ENCODE assay signal across 37 cellular contexts in the genomic region with DNA sequence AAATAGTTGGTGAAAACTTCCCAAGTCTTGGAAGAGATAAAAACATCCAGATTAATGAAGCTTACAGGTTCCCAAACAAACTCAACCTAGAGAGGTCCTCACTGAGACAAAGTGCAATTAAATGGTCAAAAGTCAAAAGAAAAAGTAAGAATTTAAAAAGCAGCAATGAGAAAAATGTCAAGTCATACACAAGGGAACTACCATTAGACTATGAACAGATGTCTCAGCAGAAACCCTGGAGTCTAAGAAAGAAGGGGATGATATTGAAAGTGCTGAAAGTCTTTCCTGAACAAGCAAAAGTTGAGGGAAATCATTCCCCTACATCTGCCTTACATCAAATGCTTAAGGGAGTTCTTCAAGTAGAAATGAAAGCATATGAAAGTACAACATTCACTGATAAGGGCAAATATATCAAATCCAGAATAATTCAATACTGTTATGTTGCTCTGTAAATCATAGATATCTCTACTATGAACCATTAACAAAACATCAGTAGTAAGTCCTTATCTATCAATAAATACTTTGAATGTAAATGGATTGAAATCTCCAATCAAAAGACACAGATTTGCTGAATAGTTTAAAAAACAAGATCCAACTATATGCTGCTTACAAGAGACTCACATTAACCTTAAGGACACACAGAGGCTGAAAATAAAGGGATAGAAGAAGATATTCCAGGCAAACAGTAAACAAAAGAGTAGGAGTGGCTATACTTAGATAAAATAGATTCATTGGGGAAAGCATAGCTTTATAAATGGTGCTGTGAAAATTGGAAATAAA.
"Had no signal": no experiment of that assay in that cellular context is flagged by ENCODE, and none has a peak within 500 bp of the region (broad histone marks: within the 10 kb centered on the region; RNA-seq: fewer than 3 reads in every experiment).

No MANE protein-coding gene starts in this region.

- H3K27me3 Mint-ChIP-seq: activated naive CD4-positive, alpha-beta T cell treated with anti-CD3 and anti-CD28 coated beads, Interleukin-2, amount 10 ng/mL, durations not matched to agents 7 days and 5 days; activated naive CD8-positive, alpha-beta T cell treated with anti-CD3 and anti-CD28 coated beads for 36 hours; activated naive CD8-positive, alpha-beta T cell treated with anti-CD3 and anti-CD28 coated beads, Interleukin-2, amount 10 ng/mL, durations not matched to agents 7 days and 5 days; activated naive CD8-positive, alpha-beta T cell treated with anti-CD3 and anti-CD28 coated beads, Interleukin-2, amount 50 U/mL, for 24 hours; brain; central memory CD8-positive, alpha-beta T cell had no signal

- H3K27ac Mint-ChIP-seq: activated naive CD4-positive, alpha-beta T cell treated with anti-CD3 and anti-CD28 coated beads for 36 hours; activated naive CD4-positive, alpha-beta T cell treated with anti-CD3 and anti-CD28 coated beads, Interleukin-2, amount 10 ng/mL, durations not matched to agents 7 days and 5 days; activated naive CD4-positive, alpha-beta T cell treated with anti-CD3 and anti-CD28 coated beads, Interleukin-2, amount 50 U/mL, for 24 hours; activated naive CD4-positive, alpha-beta T cell treated with anti-CD3 and anti-CD28 coated beads, Interleukin-2, amount 50 U/mL, for 72 hours; activated naive CD8-positive, alpha-beta T cell; activated naive CD8-positive, alpha-beta T cell treated with anti-CD3 and anti-CD28 coated beads for 36 hours; activated naive CD8-positive, alpha-beta T cell treated with anti-CD3 and anti-CD28 coated beads, Interleukin-2, amount 10 ng/mL, durations not matched to agents 7 days and 5 days; activated naive CD8-positive, alpha-beta T cell treated with anti-CD3 and anti-CD28 coated beads, Interleukin-2, amount 50 U/mL, for 24 hours; activated T-cell treated with anti-CD3 and anti-CD28 coated beads, Interleukin-2, amount 50 U/mL, for 72 hours; activated T-helper 1 cell treated with anti-CD3 and anti-CD28 coated beads, Interleukin-12 subunit alpha, Interleukin-12 subunit beta, Interleukin-2, Interleukin-4 antibody, amounts not matched to agents 30 ng/mL and 10 ng/mL and 1 ng/mL, durations not matched to agents 14 hours and 24 hours and 36 hours; activated T-helper 17 cell treated with anti-CD3 and anti-CD28 coated beads, Interleukin-2, amount 50 U/mL, for 72 hours; activated T-helper 2 cell treated with anti-CD3 and anti-CD28 coated beads, Interferon-gamma antibody, Interleukin-2, Interleukin-4, amounts not matched to agents 10 μg/mL and 5 μg/mL and 100 μg/mL, durations not matched to agents 14 hours and 24 hours and 36 hours; brain had no signal

- ATAC-seq: activated naive CD4-positive, alpha-beta T cell treated with anti-CD3 and anti-CD28 coated beads, Interleukin-2, amount 50 U/mL, for 72 hours; activated naive CD8-positive, alpha-beta T cell treated with anti-CD3 and anti-CD28 coated beads, Interleukin-2, amount 50 U/mL, for 24 hours; activated T-cell treated with anti-CD3 and anti-CD28 coated beads, Interleukin-2, amount 50 U/mL, for 4 hours; activated T-cell treated with anti-CD3 and anti-CD28 coated beads, Interleukin-2, amount 50 U/mL, for 72 hours; activated T-helper 17 cell treated with anti-CD3 and anti-CD28 coated beads, Interleukin-2, amount 50 U/mL, for 72 hours; body of pancreas had no signal

- H3K4me3 ChIP-seq: adrenal gland, ascending aorta, body of pancreas, breast epithelium, cardiac muscle cell had no signal

- H3K27me3 ChIP-seq: adrenal gland, ascending aorta, body of pancreas, brain microvascular endothelial cell, breast epithelium, cardiac muscle cell had no signal

- FAIRE-seq: bronchial epithelial cell had no signal

- H3K27ac ChIP-seq: adrenal gland, ascending aorta, body of pancreas, brain microvascular endothelial cell, breast epithelium, cardiac muscle cell had no signal

- H3K4me1 ChIP-seq: adrenal gland, ascending aorta, body of pancreas, breast epithelium had no signal

- H3K4me1 Mint-ChIP-seq: activated naive CD4-positive, alpha-beta T cell treated with anti-CD3 and anti-CD28 coated beads, Interleukin-2, amount 10 ng/mL, durations not matched to agents 7 days and 5 days; activated naive CD4-positive, alpha-beta T cell treated with anti-CD3 and anti-CD28 coated beads, Interleukin-2, amount 50 U/mL, for 24 hours; activated naive CD8-positive, alpha-beta T cell treated with anti-CD3 and anti-CD28 coated beads for 36 hours; activated naive CD8-positive, alpha-beta T cell treated with anti-CD3 and anti-CD28 coated beads, Interleukin-2, amount 10 ng/mL, durations not matched to agents 7 days and 5 days; activated naive CD8-positive, alpha-beta T cell treated with anti-CD3 and anti-CD28 coated beads, Interleukin-2, amount 50 U/mL, for 24 hours; activated T-helper 17 cell treated with anti-CD3 and anti-CD28 coated beads, Interleukin-2, amount 50 U/mL, for 72 hours; brain; central memory CD8-positive, alpha-beta T cell had no signal

- H3K36me3 ChIP-seq: adrenal gland, ascending aorta, brain microvascular endothelial cell, breast epithelium, cardiac muscle cell had no signal

- H3K4me3 Mint-ChIP-seq: activated naive CD4-positive, alpha-beta T cell treated with anti-CD3 and anti-CD28 coated beads for 36 hours; activated naive CD4-positive, alpha-beta T cell treated with anti-CD3 and anti-CD28 coated beads, Interleukin-2, amount 10 ng/mL, durations not matched to agents 7 days and 5 days; activated naive CD4-positive, alpha-beta T cell treated with anti-CD3 and anti-CD28 coated beads, Interleukin-2, amount 50 U/mL, for 24 hours; activated naive CD8-positive, alpha-beta T cell; activated naive CD8-positive, alpha-beta T cell treated with anti-CD3 and anti-CD28 coated beads for 36 hours; activated naive CD8-positive, alpha-beta T cell treated with anti-CD3 and anti-CD28 coated beads, Interleukin-2, amount 10 ng/mL, durations not matched to agents 7 days and 5 days; activated naive CD8-positive, alpha-beta T cell treated with anti-CD3 and anti-CD28 coated beads, Interleukin-2, amount 50 U/mL, for 24 hours; activated T-cell treated with anti-CD3 and anti-CD28 coated beads, Interleukin-2, amount 50 U/mL, for 4 hours; activated T-cell treated with anti-CD3 and anti-CD28 coated beads, Interleukin-2, amount 50 U/mL, for 72 hours; activated T-helper 1 cell treated with anti-CD3 and anti-CD28 coated beads, Interleukin-12 subunit alpha, Interleukin-12 subunit beta, Interleukin-2, Interleukin-4 antibody, amounts not matched to agents 30 ng/mL and 10 ng/mL and 1 ng/mL, durations not matched to agents 14 hours and 24 hours and 36 hours; activated T-helper 17 cell treated with anti-CD3 and anti-CD28 coated beads, Interleukin-2, amount 50 U/mL, for 72 hours; brain; central memory CD8-positive, alpha-beta T cell had no signal

- DNase-seq: activated effector memory CD4-positive, alpha-beta T cell treated with anti-CD3 and anti-CD28 coated beads, Interleukin-2, amount 50 U/mL, for 16 hours; activated effector memory CD4-positive, alpha-beta T cell treated with Interleukin-2 at 50 U/mL for 16 hours; activated gamma-delta T cell; activated gamma-delta T cell treated with Interleukin-2 at 50 U/mL for 16 hours; activated naive CD4-positive, alpha-beta T cell; activated naive CD4-positive, alpha-beta T cell treated with anti-CD3 and anti-CD28 coated beads for 36 hours; activated naive CD4-positive, alpha-beta T cell treated with anti-CD3 and anti-CD28 coated beads, Interleukin-2, amount 10 ng/mL, durations not matched to agents 7 days and 5 days; activated naive CD4-positive, alpha-beta T cell treated with anti-CD3 and anti-CD28 coated beads, Interleukin-2, amount 50 U/mL, for 16 hours; activated naive CD4-positive, alpha-beta T cell treated with Interleukin-2 at 50 U/mL for 16 hours; activated naive CD8-positive, alpha-beta T cell treated with anti-CD3 and anti-CD28 coated beads for 36 hours; activated naive CD8-positive, alpha-beta T cell treated with anti-CD3 and anti-CD28 coated beads, Interleukin-2, amount 10 ng/mL, durations not matched to agents 7 days and 5 days; activated naive CD8-positive, alpha-beta T cell treated with anti-CD3 and anti-CD28 coated beads, Interleukin-2, amount 50 U/mL, for 24 hours; activated T-cell treated with anti-CD3 and anti-CD28 coated beads, Interleukin-2, amount 50 U/mL, for 4 hours; activated T-cell treated with anti-CD3 and anti-CD28 coated beads, Interleukin-2, amount 50 U/mL, for 48 hours; activated T-cell treated with anti-CD3 and anti-CD28 coated beads, Interleukin-2, amount 50 U/mL, for 72 hours; adrenal gland; amniotic stem cell; amygdala; anterior cingulate cortex; aorta; body of pancreas; brain microvascular endothelial cell; caudate nucleus; central memory CD4-positive, alpha-beta T cell; cerebellar nuclear complex had no signal

- H3K9me3 ChIP-seq: body of pancreas had no signal

- H3K36me3 Mint-ChIP-seq: activated naive CD4-positive, alpha-beta T cell treated with anti-CD3 and anti-CD28 coated beads, Interleukin-2, amount 10 ng/mL, durations not matched to agents 7 days and 5 days; activated naive CD4-positive, alpha-beta T cell treated with anti-CD3 and anti-CD28 coated beads, Interleukin-2, amount 50 U/mL, for 24 hours; activated naive CD8-positive, alpha-beta T cell treated with anti-CD3 and anti-CD28 coated beads for 36 hours; activated naive CD8-positive, alpha-beta T cell treated with anti-CD3 and anti-CD28 coated beads, Interleukin-2, amount 10 ng/mL, durations not matched to agents 7 days and 5 days had no signal
